Comparison of ENCODE assay signal across 20 cellular contexts in the genomic region with DNA sequence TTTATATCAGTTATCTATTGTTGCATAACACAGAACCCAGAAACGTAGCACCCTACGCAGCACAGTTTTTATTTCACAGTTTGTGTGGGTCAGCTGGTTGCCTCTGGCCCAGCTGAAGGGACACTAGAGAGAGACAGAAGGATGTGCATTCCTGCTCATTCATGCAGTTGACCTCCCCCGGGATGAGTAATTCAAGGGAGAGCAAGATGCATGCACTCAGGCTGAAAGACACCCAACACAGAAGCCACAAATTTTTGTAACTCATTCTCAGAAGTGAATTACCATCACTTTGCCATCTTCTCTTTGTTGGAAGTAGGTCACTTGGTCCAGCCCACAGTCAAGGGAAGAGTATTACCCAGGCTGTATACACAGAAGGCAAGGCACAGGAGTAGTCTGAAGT.
A peak's percentile ranks its signal among the peaks of the same experiment; 100 is the strongest.
DNase-seq lines count a peak whose midpoint lies in the region; ATAC-seq and TF ChIP-seq lines count a peak whose summit lies in the region.
"Had no signal": no experiment of that assay in that cellular context is flagged by ENCODE, and none has a peak within 500 bp of the region (broad histone marks: within the 10 kb centered on the region; RNA-seq: fewer than 3 reads in every experiment).

No MANE protein-coding gene starts in this region.

- no peak for ATAC-seq in GM23338

- H3K27me3 ChIP-seq in GM23338 (ENCODE audit: insufficient read depth) = no peaks in the 10 kb centered on the region
- H3K27me3 ChIP-seq in adrenal gland = peaks cover 3% of the 10 kb centered on the region

- H3K36me3 ChIP-seq in GM23338 (ENCODE audit: insufficient read depth) (no peaks in the 10 kb centered on the region), adrenal gland (replicated peaks in 1 of 2) (no peaks in the 10 kb centered on the region)
- H3K36me3 ChIP-seq: MG63 had no signal

- TF ChIP-seq CTCF in fibroblast of villous mesenchyme (IDR thresholded peaks at IDR 0.05; ENCODE audit: insufficient read depth, low read depth, low read length) = no peak
- no peak for TF ChIP-seq CTCF in GM23338 (conservative IDR thresholded peaks at IDR 0.05; ENCODE audit: low read depth in 2 of 2)
- no peak for TF ChIP-seq CTCF in adrenal gland (IDR thresholded peaks at IDR 0.05)

- H3K9me3 ChIP-seq in adrenal gland (replicated peaks in 1 of 3) = no peaks in the 10 kb centered on the region
- H3K9me3 ChIP-seq: MG63 had no signal

- H3K9me3 Mint-ChIP-seq in GM23338 = no peaks in the 10 kb centered on the region
- H3K9me3 Mint-ChIP-seq: activated naive CD4-positive, alpha-beta T cell treated with anti-CD3 and anti-CD28 coated beads, Interleukin-2, amount 10 ng/mL, durations not matched to agents 7 days and 5 days had no signal

- DNase-seq in ELR (ENCODE audit: low read depth) = peak; percentile 39
- DNase-seq in RPMI7951 (ENCODE audit: low read depth) = peak; percentile 72
- peak; percentile 46 for DNase-seq in fibroblast of villous mesenchyme (ENCODE audit: low read depth)
- peak; percentile 92 for DNase-seq in renal cortical epithelial cell (ENCODE audit: low read depth)
- DNase-seq in NCI-H524 treated with DMSO at 0.1 percent for 48 hours (lab: John Stamatoyannopoulos, UW) = no peak
- no peak for DNase-seq in GM23338 (ENCODE audit: low spot score)
- no peak for DNase-seq in adrenal gland
- no peak for DNase-seq in putamen (ENCODE audit: low spot score)
- DNase-seq: activated naive CD4-positive, alpha-beta T cell treated with anti-CD3 and anti-CD28 coated beads, Interleukin-2, amount 10 ng/mL, durations not matched to agents 7 days and 5 days; activated T-cell treated with anti-CD3 and anti-CD28 coated beads for 4 hours; AML-193; dermis blood vessel endothelial cell; MG63; naive B cell; NCI-H1694; NCI-H345; posterior cingulate gyrus; stimulated activated CD4-positive, alpha-beta T cell treated with anti-CD3 and anti-CD28 coated beads, Interleukin-4, amount 100 ng/mL, for 4 hours had no signal

- intact Hi-C loops in adrenal gland (cut with DNase I) = no loop called here

- no peaks in the 10 kb centered on the region for H3K9me2 ChIP-seq in GM23338 (ENCODE audit: insufficient read depth)

- H3K4me3 Mint-ChIP-seq in GM23338 = no peak overlapping the region
- H3K4me3 Mint-ChIP-seq: activated naive CD4-positive, alpha-beta T cell treated with anti-CD3 and anti-CD28 coated beads, Interleukin-2, amount 10 ng/mL, durations not matched to agents 7 days and 5 days; naive B cell had no signal

- H3K27me3 Mint-ChIP-seq in GM23338 (ENCODE audit: insufficient read depth, low read depth, poor library complexity) = peaks cover 3% of the 10 kb centered on the region

- H3K4me3 ChIP-seq in fibroblast of villous mesenchyme (ENCODE audit: low read depth, low read length) (no peak overlapping the region), GM23338 (no peak overlapping the region), adrenal gland (no peak overlapping the region)
- H3K4me3 ChIP-seq: lung, MG63, smooth muscle cell had no signal

- 71 to 80% (median 74%) methylated on average over 3 of the region's 3 CpGs for WGBS in adrenal gland, 4 donors

- H2AFZ ChIP-seq in GM23338 = no peak overlapping the region

- TF ChIP-seq POLR2A in adrenal gland (IDR thresholded peaks at IDR 0.05) = no peak

- no peaks in the 10 kb centered on the region for H3F3A ChIP-seq in GM23338 (replicated peaks; ENCODE audit: low read depth)

- H3K79me2 ChIP-seq in GM23338 (replicated peaks; ENCODE audit: insufficient read depth) = no peaks in the 10 kb centered on the region

- H3K4me1 ChIP-seq in GM23338 (ENCODE audit: insufficient read depth) (no peaks in the 10 kb centered on the region), adrenal gland (replicated peaks in 1 of 2) (no peaks in the 10 kb centered on the region)

- no peak overlapping the region for H3K27ac ChIP-seq in GM23338 (ENCODE audit: low read depth)
- no peak overlapping the region for H3K27ac ChIP-seq in adrenal gland

- H3K27ac Mint-ChIP-seq in GM23338 = no peak overlapping the region
- H3K27ac Mint-ChIP-seq: activated naive CD4-positive, alpha-beta T cell treated with anti-CD3 and anti-CD28 coated beads, Interleukin-2, amount 10 ng/mL, durations not matched to agents 7 days and 5 days; naive B cell had no signal

- H3K36me3 Mint-ChIP-seq in GM23338 (ENCODE audit: low read depth) = no peaks in the 10 kb centered on the region
- H3K36me3 Mint-ChIP-seq: activated naive CD4-positive, alpha-beta T cell treated with anti-CD3 and anti-CD28 coated beads, Interleukin-2, amount 10 ng/mL, durations not matched to agents 7 days and 5 days; naive B cell had no signal

- H3K4me2 ChIP-seq in GM23338 = no peak overlapping the region
- H3K4me2 ChIP-seq: smooth muscle cell had no signal

- H3K4me1 Mint-ChIP-seq in GM23338 = peaks cover 3% of the 10 kb centered on the region
- H3K4me1 Mint-ChIP-seq: activated naive CD4-positive, alpha-beta T cell treated with anti-CD3 and anti-CD28 coated beads, Interleukin-2, amount 10 ng/mL, durations not matched to agents 7 days and 5 days; naive B cell had no signal

- H4K20me1 ChIP-seq in GM23338 (replicated peaks; ENCODE audit: insufficient read depth) = no peaks in the 10 kb centered on the region

TF ChIP-seq in GM23338, 12 proteins besides CTCF, POLR2A, EP300 and RAD21:
- TF ChIP-seq CREB1 (CRISPR knock-in tag; IDR thresholded peaks at IDR 0.05; ENCODE audit: low read depth) (no peak), STAT1 (IDR thresholded peaks at IDR 0.05; ENCODE audit: unreplicated experiment) (no peak), EZH2 (IDR thresholded peaks at IDR 0.05; ENCODE audit: low read depth, unreplicated experiment) (no peak)
TF ChIP-seq in GM23338: peak in this region for 0.

Comparison
In these comparisons a context has a peak if more than half of its experiments do, and no peak if none do; other contexts are left out.
1. DNase-seq: peak in ELR (single experiment), RPMI7951 (single experiment), fibroblast of villous mesenchyme (single experiment) and renal cortical epithelial cell (single experiment); none in NCI-H524 treated with DMSO at 0.1 percent for 48 hours (single experiment), GM23338 (single experiment), adrenal gland (0 of 7) and putamen (single experiment).